Comparison of ENCODE assay signal across 8 cellular contexts in genomic region chr14:70808023-70808401, GRCh38. TPM values are rescaled to one million over a fixed set of nuclear protein-coding genes. Genes with fewer than 3 reads are reported as not detected.
DNase-seq lines count a peak whose midpoint lies in the region; ATAC-seq and TF ChIP-seq lines count a peak whose summit lies in the region.

No MANE protein-coding gene starts in this region.

- no peaks in the 10 kb centered on the region for H3K27me3 Mint-ChIP-seq in neural progenitor cell (ENCODE audit: insufficient read depth, low read depth)

- H3K4me1 ChIP-seq in neural progenitor cell, result peaks cover 30% of the 10 kb centered on the region

- peaks cover 32% of the 10 kb centered on the region for H3F3A ChIP-seq in neural progenitor cell (ENCODE audit: low read depth)

- no peaks in the 10 kb centered on the region; the same call in none of the 2 replicates for H3K36me3 ChIP-seq in WERI-Rb-1
- no peaks in the 10 kb centered on the region for H3K36me3 ChIP-seq in neural progenitor cell

- peaks cover 10% of the 10 kb centered on the region for H3K4me1 Mint-ChIP-seq in neural progenitor cell

- peak overlapping the region; percentile 94 for H3K4me2 ChIP-seq in neural progenitor cell

- H3K4me3 Mint-ChIP-seq in neural progenitor cell, result peak overlapping the region; percentile 87

- peak overlapping the region; percentile 58 for H3K27ac ChIP-seq in WERI-Rb-1
- no peak overlapping the region for H3K27ac ChIP-seq in coronary artery
- H3K27ac ChIP-seq in neural progenitor cell, result no peak overlapping the region

- H2AFZ ChIP-seq in neural progenitor cell (replicated peaks), result peak overlapping the region; percentile 43

- peaks cover 52% of the 10 kb centered on the region for H4K20me1 ChIP-seq in neural progenitor cell (ENCODE audit: low read depth)

- no peaks in the 10 kb centered on the region for H3K9me3 Mint-ChIP-seq in neural progenitor cell

- H3K4me3 ChIP-seq in WERI-Rb-1 (ENCODE audit: low read depth, low read length), result peak overlapping the region; percentile 65
- peak overlapping the region; percentile 78 for H3K4me3 ChIP-seq in coronary artery
- H3K4me3 ChIP-seq in neural progenitor cell, result peak overlapping the region; percentile 79

- ATAC-seq in HG03354 (IDR thresholded peaks at IDR 0.05; ENCODE audit: poor library complexity, severe bottlenecking, unreplicated experiment), result peak; percentile 24
- no peak for ATAC-seq in GM21515 (IDR thresholded peaks at IDR 0.05; ENCODE audit: unreplicated experiment)
- ATAC-seq in GM19467 (IDR thresholded peaks at IDR 0.05; ENCODE audit: unreplicated experiment), result no peak

- peak overlapping the region; percentile 54 for H3K9ac ChIP-seq in neural progenitor cell

- in situ Hi-C loops in Caki2 (cut with HindIII; ENCODE audit: low pct_unique_long_range_greater_than_20kb, low sequenced_read_pairs), result no loop called here

- H3K79me2 ChIP-seq in neural progenitor cell (ENCODE audit: low read depth), result peaks cover 87% of the 10 kb centered on the region

- H3K36me3 Mint-ChIP-seq in neural progenitor cell, result peaks cover 3% of the 10 kb centered on the region

- TF ChIP-seq CTCF in WERI-Rb-1 (IDR thresholded peaks at IDR 0.05; ENCODE audit: low read depth, low read length), result no peak
- TF ChIP-seq CTCF in coronary artery (IDR thresholded peaks at IDR 0.05), result no peak
- no peak for TF ChIP-seq CTCF in neural progenitor cell (IDR thresholded peaks at IDR 0.05)

- DNase-seq in Caki2 (ENCODE audit: low read depth) (peak; percentile 55), WERI-Rb-1 (peak; percentile 61), coronary artery (ENCODE audit: low spot score) (no peak), neural progenitor cell (ENCODE audit: low spot score) (peak; percentile 79), amniotic stem cell (lab: John Stamatoyannopoulos, UW) (no peak)

- H3K27me3 ChIP-seq in WERI-Rb-1 (ENCODE audit: insufficient read depth, low read depth, severe bottlenecking) (no peaks in the 10 kb centered on the region), neural progenitor cell (no peaks in the 10 kb centered on the region)

- H3K27ac Mint-ChIP-seq in neural progenitor cell, result no peak overlapping the region

- H3K9me3 ChIP-seq in WERI-Rb-1 (ENCODE audit: severe bottlenecking) (no peaks in the 10 kb centered on the region), neural progenitor cell (ENCODE audit: low read depth) (no peaks in the 10 kb centered on the region)

RNA-seq across cellular contexts. Expression of gene MAP3K9, which starts 1.3 kb away (rescaled TPM):
- total RNA-seq in Caki2 (2014; rRNA removed; shearing (Covaris generic); ENCODE audit: low replicate concordance), result 3.5 and 7.2 TPM in 2 replicates
- total RNA-seq in neural progenitor cell (ENCODE audit: low replicate concordance), result 14.9 and 25.3 TPM in 2 replicates

Comparison
In these comparisons a context has a peak if more than half of its experiments do, and no peak if none do; other contexts are left out.
1. DNase-seq: peak in Caki2 (single experiment), WERI-Rb-1 (single experiment) and neural progenitor cell (single experiment); none in coronary artery (single experiment) and amniotic stem cell (single experiment).
2. Peak in every context shown above with its lines, with median percentiles within 50 percentile points of each other: H3K4me3 ChIP-seq.